1 cellular context compared by ENCODE assay signal in the genomic region with DNA sequence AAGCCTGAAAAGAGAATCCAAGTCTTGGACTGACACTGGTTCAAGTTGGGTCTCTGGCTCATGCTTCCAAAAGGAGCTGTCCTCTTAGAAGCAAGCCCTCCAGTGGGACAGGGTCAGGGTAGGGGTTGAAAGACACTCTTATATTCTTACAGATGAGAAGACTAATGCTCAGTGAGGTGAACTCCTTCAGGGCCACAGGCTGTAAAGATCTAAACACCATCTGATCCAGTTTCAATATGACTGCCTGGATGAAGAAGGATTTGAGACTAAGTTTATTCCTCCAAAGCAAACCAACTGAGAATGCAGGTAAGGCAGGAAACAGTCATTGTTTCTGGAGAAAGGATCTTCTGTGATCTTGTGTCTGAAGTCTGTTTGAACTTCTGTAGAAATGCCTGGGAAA.
TF ChIP-seq lines count a peak whose summit lies in the region.

No MANE protein-coding gene starts in this region.

TF ChIP-seq in H1, 55 proteins besides CTCF, POLR2A, EP300 and RAD21:
- TF ChIP-seq ATF3 (IDR thresholded peaks at IDR 0.05; ENCODE audit: insufficient read depth, low read depth, low read length) (no peak), ZNF274 (IDR thresholded peaks at IDR 0.05; ENCODE audit: borderline replicate concordance, extremely low read depth, low read length) (no peak), SP1 (IDR thresholded peaks at IDR 0.05; ENCODE audit: low read depth, low read length) (no peak), TBP (IDR thresholded peaks at IDR 0.05; ENCODE audit: low read depth, low read length) (no peak), NANOG (IDR thresholded peaks at IDR 0.05; ENCODE audit: insufficient read depth, low read depth, low read length, poor library complexity, severe bottlenecking) (no peak), GTF2F1 (IDR thresholded peaks at IDR 0.05; ENCODE audit: borderline replicate concordance, low read depth, low read length) (no peak), GABPA (IDR thresholded peaks at IDR 0.05; ENCODE audit: borderline replicate concordance, insufficient read depth, low read length) (no peak), BACH1 (IDR thresholded peaks at IDR 0.05; ENCODE audit: low read length) (no peak), PHF8 (conservative IDR thresholded peaks at IDR 0.05; ENCODE audit: low read depth, low read length) (no peak), NRF1 (IDR thresholded peaks at IDR 0.05; ENCODE audit: low read depth, low read length) (no peak), KDM1A (IDR thresholded peaks at IDR 0.05; ENCODE audit: borderline replicate concordance, low read length) (no peak), SP4 (IDR thresholded peaks at IDR 0.05; ENCODE audit: low read length) (no peak), ASH2L (IDR thresholded peaks at IDR 0.05; ENCODE audit: low read length) (no peak), SAP30 (IDR thresholded peaks at IDR 0.05; ENCODE audit: insufficient read depth, insufficient replicate concordance, low read length) (no peak), SIRT6 (IDR thresholded peaks at IDR 0.05; ENCODE audit: low read length) (no peak)
- TF ChIP-seq, protein P1, sequence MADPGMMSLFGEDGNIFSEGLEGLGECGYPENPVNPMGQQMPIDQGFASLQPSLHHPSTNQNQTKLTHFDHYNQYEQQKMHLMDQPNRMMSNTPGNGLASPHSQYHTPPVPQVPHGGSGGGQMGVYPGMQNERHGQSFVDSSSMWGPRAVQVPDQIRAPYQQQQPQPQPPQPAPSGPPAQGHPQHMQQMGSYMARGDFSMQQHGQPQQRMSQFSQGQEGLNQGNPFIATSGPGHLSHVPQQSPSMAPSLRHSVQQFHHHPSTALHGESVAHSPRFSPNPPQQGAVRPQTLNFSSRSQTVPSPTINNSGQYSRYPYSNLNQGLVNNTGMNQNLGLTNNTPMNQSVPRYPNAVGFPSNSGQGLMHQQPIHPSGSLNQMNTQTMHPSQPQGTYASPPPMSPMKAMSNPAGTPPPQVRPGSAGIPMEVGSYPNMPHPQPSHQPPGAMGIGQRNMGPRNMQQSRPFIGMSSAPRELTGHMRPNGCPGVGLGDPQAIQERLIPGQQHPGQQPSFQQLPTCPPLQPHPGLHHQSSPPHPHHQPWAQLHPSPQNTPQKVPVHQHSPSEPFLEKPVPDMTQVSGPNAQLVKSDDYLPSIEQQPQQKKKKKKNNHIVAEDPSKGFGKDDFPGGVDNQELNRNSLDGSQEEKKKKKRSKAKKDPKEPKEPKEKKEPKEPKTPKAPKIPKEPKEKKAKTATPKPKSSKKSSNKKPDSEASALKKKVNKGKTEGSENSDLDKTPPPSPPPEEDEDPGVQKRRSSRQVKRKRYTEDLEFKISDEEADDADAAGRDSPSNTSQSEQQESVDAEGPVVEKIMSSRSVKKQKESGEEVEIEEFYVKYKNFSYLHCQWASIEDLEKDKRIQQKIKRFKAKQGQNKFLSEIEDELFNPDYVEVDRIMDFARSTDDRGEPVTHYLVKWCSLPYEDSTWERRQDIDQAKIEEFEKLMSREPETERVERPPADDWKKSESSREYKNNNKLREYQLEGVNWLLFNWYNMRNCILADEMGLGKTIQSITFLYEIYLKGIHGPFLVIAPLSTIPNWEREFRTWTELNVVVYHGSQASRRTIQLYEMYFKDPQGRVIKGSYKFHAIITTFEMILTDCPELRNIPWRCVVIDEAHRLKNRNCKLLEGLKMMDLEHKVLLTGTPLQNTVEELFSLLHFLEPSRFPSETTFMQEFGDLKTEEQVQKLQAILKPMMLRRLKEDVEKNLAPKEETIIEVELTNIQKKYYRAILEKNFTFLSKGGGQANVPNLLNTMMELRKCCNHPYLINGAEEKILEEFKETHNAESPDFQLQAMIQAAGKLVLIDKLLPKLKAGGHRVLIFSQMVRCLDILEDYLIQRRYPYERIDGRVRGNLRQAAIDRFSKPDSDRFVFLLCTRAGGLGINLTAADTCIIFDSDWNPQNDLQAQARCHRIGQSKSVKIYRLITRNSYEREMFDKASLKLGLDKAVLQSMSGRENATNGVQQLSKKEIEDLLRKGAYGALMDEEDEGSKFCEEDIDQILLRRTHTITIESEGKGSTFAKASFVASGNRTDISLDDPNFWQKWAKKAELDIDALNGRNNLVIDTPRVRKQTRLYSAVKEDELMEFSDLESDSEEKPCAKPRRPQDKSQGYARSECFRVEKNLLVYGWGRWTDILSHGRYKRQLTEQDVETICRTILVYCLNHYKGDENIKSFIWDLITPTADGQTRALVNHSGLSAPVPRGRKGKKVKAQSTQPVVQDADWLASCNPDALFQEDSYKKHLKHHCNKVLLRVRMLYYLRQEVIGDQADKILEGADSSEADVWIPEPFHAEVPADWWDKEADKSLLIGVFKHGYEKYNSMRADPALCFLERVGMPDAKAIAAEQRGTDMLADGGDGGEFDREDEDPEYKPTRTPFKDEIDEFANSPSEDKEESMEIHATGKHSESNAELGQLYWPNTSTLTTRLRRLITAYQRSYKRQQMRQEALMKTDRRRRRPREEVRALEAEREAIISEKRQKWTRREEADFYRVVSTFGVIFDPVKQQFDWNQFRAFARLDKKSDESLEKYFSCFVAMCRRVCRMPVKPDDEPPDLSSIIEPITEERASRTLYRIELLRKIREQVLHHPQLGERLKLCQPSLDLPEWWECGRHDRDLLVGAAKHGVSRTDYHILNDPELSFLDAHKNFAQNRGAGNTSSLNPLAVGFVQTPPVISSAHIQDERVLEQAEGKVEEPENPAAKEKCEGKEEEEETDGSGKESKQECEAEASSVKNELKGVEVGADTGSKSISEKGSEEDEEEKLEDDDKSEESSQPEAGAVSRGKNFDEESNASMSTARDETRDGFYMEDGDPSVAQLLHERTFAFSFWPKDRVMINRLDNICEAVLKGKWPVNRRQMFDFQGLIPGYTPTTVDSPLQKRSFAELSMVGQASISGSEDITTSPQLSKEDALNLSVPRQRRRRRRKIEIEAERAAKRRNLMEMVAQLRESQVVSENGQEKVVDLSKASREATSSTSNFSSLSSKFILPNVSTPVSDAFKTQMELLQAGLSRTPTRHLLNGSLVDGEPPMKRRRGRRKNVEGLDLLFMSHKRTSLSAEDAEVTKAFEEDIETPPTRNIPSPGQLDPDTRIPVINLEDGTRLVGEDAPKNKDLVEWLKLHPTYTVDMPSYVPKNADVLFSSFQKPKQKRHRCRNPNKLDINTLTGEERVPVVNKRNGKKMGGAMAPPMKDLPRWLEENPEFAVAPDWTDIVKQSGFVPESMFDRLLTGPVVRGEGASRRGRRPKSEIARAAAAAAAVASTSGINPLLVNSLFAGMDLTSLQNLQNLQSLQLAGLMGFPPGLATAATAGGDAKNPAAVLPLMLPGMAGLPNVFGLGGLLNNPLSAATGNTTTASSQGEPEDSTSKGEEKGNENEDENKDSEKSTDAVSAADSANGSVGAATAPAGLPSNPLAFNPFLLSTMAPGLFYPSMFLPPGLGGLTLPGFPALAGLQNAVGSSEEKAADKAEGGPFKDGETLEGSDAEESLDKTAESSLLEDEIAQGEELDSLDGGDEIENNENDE (IDR thresholded peaks at IDR 0.05; ENCODE audit: insufficient replicate concordance, low read length), result no peak
- TF ChIP-seq, protein P2, sequence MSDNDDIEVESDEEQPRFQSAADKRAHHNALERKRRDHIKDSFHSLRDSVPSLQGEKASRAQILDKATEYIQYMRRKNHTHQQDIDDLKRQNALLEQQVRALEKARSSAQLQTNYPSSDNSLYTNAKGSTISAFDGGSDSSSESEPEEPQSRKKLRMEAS (IDR thresholded peaks at IDR 0.05), result no peak
- TF ChIP-seq, protein P3, sequence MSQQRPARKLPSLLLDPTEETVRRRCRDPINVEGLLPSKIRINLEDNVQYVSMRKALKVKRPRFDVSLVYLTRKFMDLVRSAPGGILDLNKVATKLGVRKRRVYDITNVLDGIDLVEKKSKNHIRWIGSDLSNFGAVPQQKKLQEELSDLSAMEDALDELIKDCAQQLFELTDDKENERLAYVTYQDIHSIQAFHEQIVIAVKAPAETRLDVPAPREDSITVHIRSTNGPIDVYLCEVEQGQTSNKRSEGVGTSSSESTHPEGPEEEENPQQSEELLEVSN (IDR thresholded peaks at IDR 0.05), result no peak
TF ChIP-seq in H1: peak in this region for 0.
